25 cellular contexts compared by ENCODE assay signal in the genomic region with DNA sequence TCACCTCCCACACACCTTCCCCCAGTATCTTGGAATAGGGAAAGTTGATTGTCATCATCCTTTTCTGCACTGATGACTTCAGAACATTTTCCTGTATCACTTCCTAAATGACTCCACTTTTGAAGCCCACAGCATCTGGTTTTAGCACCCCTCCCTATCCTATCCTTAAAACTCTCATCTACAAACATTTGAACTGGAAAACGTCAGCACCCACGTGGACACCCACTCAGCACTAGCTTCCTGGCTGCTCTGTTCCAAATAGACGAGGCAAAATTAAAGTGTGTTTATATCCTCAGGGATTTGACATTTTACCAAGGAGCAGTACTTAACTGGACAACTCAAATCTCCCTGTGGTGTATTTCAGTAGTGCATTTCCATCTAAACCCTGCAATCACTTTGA.
DNase-seq lines count a peak whose midpoint lies in the region; ATAC-seq, FAIRE-seq and TF ChIP-seq lines count a peak whose summit lies in the region.
"Had no signal": no experiment of that assay in that cellular context is flagged by ENCODE, and none has a peak within 500 bp of the region (broad histone marks: within the 10 kb centered on the region; RNA-seq: fewer than 3 reads in every experiment).

No MANE protein-coding gene starts in this region.

- H3K4me3 ChIP-seq in fibroblast of pulmonary artery (replicated peaks; ENCODE audit: low read depth, low read length) (no peak overlapping the region), prostate gland (no peak overlapping the region), PC-3 (ENCODE audit: low read length) (no peak overlapping the region)
- H3K4me3 ChIP-seq: ovary, sigmoid colon, testis had no signal

- no peaks in the 10 kb centered on the region for H3K9me3 Mint-ChIP-seq in nephron progenitor cell
- H3K9me3 Mint-ChIP-seq: CD8-positive, alpha-beta memory T cell; natural killer cell treated with Interleukin-12 subunit alpha and Interleukin-12 subunit beta and Interleukin-15 and Interleukin-18, amount 100 ng/mL, for 72 hours; stimulated activated naive B cell treated with anti-CD40 and anti-IgM and Interleukin-4, amounts not matched to agents 10 μg/mL and 1 μg/mL and 100 μg/mL, for 72 hours had no signal

- no peak for TF ChIP-seq POLR2A in prostate gland (IDR thresholded peaks at IDR 0.05)

- H3K9me3 ChIP-seq in prostate gland (no peaks in the 10 kb centered on the region), PC-3 (ENCODE audit: low read length) (no peaks in the 10 kb centered on the region)
- H3K9me3 ChIP-seq: ovary, sigmoid colon, testis had no signal

- H3K27ac ChIP-seq in prostate gland (no peak overlapping the region), PC-3 (ENCODE audit: low read length) (no peak overlapping the region)
- H3K27ac ChIP-seq: epithelial cell of prostate, ovary, sigmoid colon, testis had no signal

- WGBS in prostate gland: 49% methylated on average over 3 of the region's 3 CpGs

- no peaks in the 10 kb centered on the region for H3F3A ChIP-seq in PC-3 (ENCODE audit: low read length, unreplicated experiment)

- no peak overlapping the region for H3K4me3 Mint-ChIP-seq in nephron progenitor cell
- H3K4me3 Mint-ChIP-seq: activated CD8-positive, alpha-beta memory T cell treated with anti-CD3 and anti-CD28 coated beads, Interleukin-2, amount 10 ng/mL, durations not matched to agents 7 days and 5 days; CD8-positive, alpha-beta memory T cell; natural killer cell treated with Interleukin-12 subunit alpha and Interleukin-12 subunit beta and Interleukin-15 and Interleukin-18, amount 100 ng/mL, for 72 hours; stimulated activated naive B cell treated with anti-CD40 and anti-IgM and Interleukin-4, amounts not matched to agents 10 μg/mL and 1 μg/mL and 100 μg/mL, for 72 hours had no signal

- H3K27me3 ChIP-seq in prostate gland (replicated peaks; ENCODE audit: insufficient read depth): no peaks in the 10 kb centered on the region
- no peaks in the 10 kb centered on the region for H3K27me3 ChIP-seq in PC-3 (ENCODE audit: low read length)
- H3K27me3 ChIP-seq: ovary, sigmoid colon, testis had no signal

- no peaks in the 10 kb centered on the region for H3K27me3 Mint-ChIP-seq in nephron progenitor cell (ENCODE audit: low read depth, poor library complexity)
- H3K27me3 Mint-ChIP-seq: activated CD8-positive, alpha-beta memory T cell treated with anti-CD3 and anti-CD28 coated beads, Interleukin-2, amount 10 ng/mL, durations not matched to agents 7 days and 5 days; CD8-positive, alpha-beta memory T cell; natural killer cell treated with Interleukin-12 subunit alpha and Interleukin-12 subunit beta and Interleukin-15 and Interleukin-18, amount 100 ng/mL, for 72 hours; stimulated activated naive B cell treated with anti-CD40 and anti-IgM and Interleukin-4, amounts not matched to agents 10 μg/mL and 1 μg/mL and 100 μg/mL, for 72 hours had no signal

- peaks cover 27% of the 10 kb centered on the region for H3K79me2 ChIP-seq in PC-3 (ENCODE audit: low read length)

- peaks cover 52% of the 10 kb centered on the region for H3K36me3 Mint-ChIP-seq in nephron progenitor cell (ENCODE audit: low read depth)

- CTCF ChIA-PET in PC-3 (lab: Charles Lee): no interaction called here

- H3K4me1 ChIP-seq in prostate gland (replicated peaks) (no peaks in the 10 kb centered on the region), PC-3 (ENCODE audit: insufficient read depth, low read length) (0 out of 2 replicates have a peak, but pooled peaks cover 7% of the 10 kb centered on the region)
- H3K4me1 ChIP-seq: testis had no signal

- intact Hi-C loops in Right ventricle myocardium superior (cut with DNase I) (no loop called here), cardiac septum (cut with DNase I) (no loop called here), prostate gland (cut with DNase I) (no loop called here), PC-3 (cut with micrococcal nuclease) (no loop called here)

- peak overlapping the region; percentile 2 for H3K27ac Mint-ChIP-seq in nephron progenitor cell
- H3K27ac Mint-ChIP-seq: activated CD8-positive, alpha-beta memory T cell treated with anti-CD3 and anti-CD28 coated beads, Interleukin-2, amount 10 ng/mL, durations not matched to agents 7 days and 5 days; natural killer cell treated with Interleukin-12 subunit alpha and Interleukin-12 subunit beta and Interleukin-15 and Interleukin-18, amount 100 ng/mL, for 72 hours; stimulated activated naive B cell treated with anti-CD40 and anti-IgM and Interleukin-4, amounts not matched to agents 10 μg/mL and 1 μg/mL and 100 μg/mL, for 72 hours had no signal

- TF ChIP-seq CTCF in fibroblast of pulmonary artery (IDR thresholded peaks at IDR 0.05; ENCODE audit: low read length, missing control alignments) (no peak), nephron progenitor cell (IDR thresholded peaks at IDR 0.05) (no peak), prostate gland (IDR thresholded peaks at IDR 0.05) (no peak), PC-3 (conservative IDR thresholded peaks at IDR 0.05; ENCODE audit: low read depth, low read length) (no peak)

- no peak for DNase-seq in Right ventricle myocardium superior
- no peak for DNase-seq in cardiac septum (ENCODE audit: low spot score)
- DNase-seq in fibroblast of pulmonary artery (ENCODE audit: low read depth): peak; percentile 19
- no peak for DNase-seq in nephron progenitor cell
- DNase-seq in RCC 7860 (ENCODE audit: low spot score): no peak
- DNase-seq in prostate gland (ENCODE audit: low spot score): no peak
- DNase-seq in PC-3: no peak
- DNase-seq: activated CD4-positive, alpha-beta T cell treated with anti-CD3 and anti-CD28 coated beads, Interleukin-2, amount 50 U/mL, for 1 hour; activated CD8-positive, alpha-beta memory T cell treated with anti-CD3 and anti-CD28 coated beads, Interleukin-2, amount 10 ng/mL, durations not matched to agents 7 days and 5 days; activated naive CD4-positive, alpha-beta T cell; activated T-cell treated with anti-CD3 and anti-CD28 coated beads, Interleukin-2, amount 50 U/mL, for 48 hours; CD8-positive, alpha-beta memory T cell; NCI-H1092 treated with DMSO at 0.1 percent for 48 hours; NCI-H1930; NCI-H524; ovary; sigmoid colon; stimulated activated naive B cell treated with anti-CD40 and anti-IgM and Interleukin-4, amounts not matched to agents 10 μg/mL and 1 μg/mL and 100 μg/mL, for 72 hours; testis had no signal

- no peak for FAIRE-seq in RCC 7860 (lab: Jason Lieb, UNC)
- FAIRE-seq: A204.1, H1, islet of Langerhans had no signal

- H4K20me1 ChIP-seq in PC-3 (ENCODE audit: low read length): no peaks in the 10 kb centered on the region

- BruUV-seq in PC-3 (replicated peaks; lab: Mats Ljungman, UMichigan): no TSS peak

- peaks cover 22% of the 10 kb centered on the region for H3K4me1 Mint-ChIP-seq in nephron progenitor cell
- H3K4me1 Mint-ChIP-seq: activated CD8-positive, alpha-beta memory T cell treated with anti-CD3 and anti-CD28 coated beads, Interleukin-2, amount 10 ng/mL, durations not matched to agents 7 days and 5 days had no signal

- H3K36me3 ChIP-seq in prostate gland (no peaks in the 10 kb centered on the region), PC-3 (ENCODE audit: low read depth, low read length) (peaks cover 36% of the 10 kb centered on the region)
- H3K36me3 ChIP-seq: ovary had no signal

- no peak overlapping the region for H2AFZ ChIP-seq in PC-3 (ENCODE audit: low read length)

- H3K9ac ChIP-seq in PC-3 (ENCODE audit: low read length): no peak overlapping the region

- H3K4me2 ChIP-seq in PC-3 (ENCODE audit: low read length): no peak overlapping the region

- no peaks in the 10 kb centered on the region for H3K9me2 ChIP-seq in PC-3 (replicated peaks; ENCODE audit: low read length)

- POLR2A ChIA-PET in PC-3 (lab: Charles Lee; ENCODE audit: unreplicated experiment): no interaction called here

- ATAC-seq in Right ventricle myocardium superior (ENCODE audit: poor library complexity): peak; percentile 36
- ATAC-seq in GM21423 (IDR thresholded peaks at IDR 0.05; ENCODE audit: unreplicated experiment): no peak
- ATAC-seq in PC-3: no peak
- ATAC-seq: activated CD8-positive, alpha-beta memory T cell treated with anti-CD3 and anti-CD28 coated beads, Interleukin-2, amount 10 ng/mL, durations not matched to agents 7 days and 5 days; natural killer cell treated with Interleukin-12 subunit alpha and Interleukin-12 subunit beta and Interleukin-15 and Interleukin-18, amount 100 ng/mL, for 72 hours; stimulated activated naive B cell treated with anti-CD40 and anti-IgM and Interleukin-4, amounts not matched to agents 10 μg/mL and 1 μg/mL and 100 μg/mL, for 72 hours had no signal
